ENCODE assay signal across 7 cellular contexts in genomic region chr17:81537343-81537855, GRCh38. TPM values are rescaled to one million over a fixed set of nuclear protein-coding genes. Genes with fewer than 3 reads are reported as not detected.
DNase-seq lines count a peak whose midpoint lies in the region; ATAC-seq and TF ChIP-seq lines count a peak whose summit lies in the region.

No MANE protein-coding gene starts in this region.

- no peak overlapping the region for H3K4me2 ChIP-seq in MM.1S (ENCODE audit: low read depth, low read length)

- no peak overlapping the region for H3K4me3 ChIP-seq in MM.1S (ENCODE audit: low read length)
- H3K4me3 ChIP-seq in cardiac muscle cell, result no peak overlapping the region

- TF ChIP-seq CTCF in MM.1S (IDR thresholded peaks at IDR 0.05; ENCODE audit: low read length) (peak; percentile 46), cardiac muscle cell (IDR thresholded peaks at IDR 0.05; ENCODE audit: low read depth, low read length) (peak; percentile 48)

- peaks cover 2% of the 10 kb centered on the region for H3K4me1 Mint-ChIP-seq in activated T-cell treated with anti-CD3 and anti-CD28 coated beads, Interleukin-2, amount 50 U/mL, for 24 hours (ENCODE audit: low read depth)
- H3K4me1 Mint-ChIP-seq in stimulated activated naive B cell treated with anti-CD40 and anti-IgM and Interleukin-4, amounts not matched to agents 10 μg/mL and 1 μg/mL and 100 μg/mL, for 72 hours, result peaks cover 10 to 21% of the 10 kb centered on the region in 2 donors

- H3K9me3 Mint-ChIP-seq in activated T-cell treated with anti-CD3 and anti-CD28 coated beads, Interleukin-2, amount 50 U/mL, for 24 hours, result no peaks in the 10 kb centered on the region
- no peaks in the 10 kb centered on the region for H3K9me3 Mint-ChIP-seq in stimulated activated naive B cell treated with anti-CD40 and anti-IgM and Interleukin-4, amounts not matched to agents 10 μg/mL and 1 μg/mL and 100 μg/mL, for 72 hours

- ATAC-seq in stimulated activated naive B cell treated with anti-CD40 and anti-IgM and Interleukin-4, amounts not matched to agents 10 μg/mL and 1 μg/mL and 100 μg/mL, for 72 hours (replicated peaks), result peak; percentile 60 to 68

- H3K9ac ChIP-seq in ES-I3 (ENCODE audit: low read depth, low read length) (peak overlapping the region; percentile 23; the same call in 1 of the 2 replicates), MM.1S (ENCODE audit: low read length) (no peak overlapping the region)

- H3K36me3 ChIP-seq in ES-I3 (ENCODE audit: insufficient read depth, low read length) (no peaks in the 10 kb centered on the region; the same call in 1 of the 2 replicates), MM.1S (replicated peaks; ENCODE audit: insufficient read depth, low read length) (no peaks in the 10 kb centered on the region), cardiac muscle cell (peaks cover 4% of the 10 kb centered on the region)

- peaks cover 26% of the 10 kb centered on the region for H3K27me3 Mint-ChIP-seq in activated T-cell treated with anti-CD3 and anti-CD28 coated beads, Interleukin-2, amount 50 U/mL, for 24 hours
- H3K27me3 Mint-ChIP-seq in stimulated activated naive B cell treated with anti-CD40 and anti-IgM and Interleukin-4, amounts not matched to agents 10 μg/mL and 1 μg/mL and 100 μg/mL, for 72 hours, result peaks cover 20% of the 10 kb centered on the region in 2 donors

- H3K27ac ChIP-seq in MM.1S (ENCODE audit: low read length) (no peak overlapping the region), cardiac muscle cell (no peak overlapping the region)

- H3K9me3 ChIP-seq in ES-I3 (ENCODE audit: control insufficient read depth, insufficient read depth, low read length), result no peaks in the 10 kb centered on the region
- H3K9me3 ChIP-seq in MM.1S (replicated peaks; ENCODE audit: insufficient read depth, low read length), result no peaks in the 10 kb centered on the region
- H3K9me3 ChIP-seq in cardiac muscle cell (ENCODE audit: low read depth), result no peaks in the 10 kb centered on the region

- H2AFZ ChIP-seq in MM.1S (ENCODE audit: low read length), result no peak overlapping the region

- H4K20me1 ChIP-seq in MM.1S (ENCODE audit: insufficient read depth, low read length), result no peaks in the 10 kb centered on the region

- H3F3A ChIP-seq in MM.1S (ENCODE audit: insufficient read depth, low read length), result no peaks in the 10 kb centered on the region

- H3K36me3 Mint-ChIP-seq in activated T-cell treated with anti-CD3 and anti-CD28 coated beads, Interleukin-2, amount 50 U/mL, for 24 hours (ENCODE audit: low read depth), result peaks cover 33% of the 10 kb centered on the region
- H3K36me3 Mint-ChIP-seq in stimulated activated naive B cell treated with anti-CD40 and anti-IgM and Interleukin-4, amounts not matched to agents 10 μg/mL and 1 μg/mL and 100 μg/mL, for 72 hours, result peaks cover 31 to 39% of the 10 kb centered on the region in 2 donors

- H3K4me3 Mint-ChIP-seq in activated T-cell treated with anti-CD3 and anti-CD28 coated beads, Interleukin-2, amount 50 U/mL, for 24 hours, result no peak overlapping the region
- peak overlapping the region in 1 of 2 donors; percentile 32 for H3K4me3 Mint-ChIP-seq in stimulated activated naive B cell treated with anti-CD40 and anti-IgM and Interleukin-4, amounts not matched to agents 10 μg/mL and 1 μg/mL and 100 μg/mL, for 72 hours

- DNase-seq in MM.1S (no peak), cardiac muscle cell (ENCODE audit: low read depth in 1 of 2, low spot score in 1 of 2) (peak; percentile 21 to 66), H4 (ENCODE audit: low spot score) (no peak), pons (ENCODE audit: low spot score) (no peak)
- DNase-seq in activated T-cell treated with anti-CD3 and anti-CD28 coated beads, Interleukin-2, amount 50 U/mL, for 24 hours, result peak; percentile 55
- no peak for DNase-seq in stimulated activated naive B cell treated with anti-CD40 and anti-IgM and Interleukin-4, amounts not matched to agents 10 μg/mL and 1 μg/mL and 100 μg/mL, for 72 hours

- no peaks in the 10 kb centered on the region for H3K79me2 ChIP-seq in MM.1S (ENCODE audit: low read length)

- H3K27me3 ChIP-seq in MM.1S (replicated peaks; ENCODE audit: insufficient read depth, low read length) (no peaks in the 10 kb centered on the region), cardiac muscle cell (peaks cover 15% of the 10 kb centered on the region)

- no peaks in the 10 kb centered on the region for H3K9me2 ChIP-seq in MM.1S (replicated peaks; ENCODE audit: insufficient read depth, low read length)

- no peaks in the 10 kb centered on the region; the same call in 1 of the 2 replicates for H3K4me1 ChIP-seq in ES-I3 (ENCODE audit: insufficient read depth, low read length)
- H3K4me1 ChIP-seq in MM.1S (ENCODE audit: low read length), result 0 out of 2 replicates have a peak, but pooled peaks cover 6% of the 10 kb centered on the region
- peaks cover 3% of the 10 kb centered on the region for H3K4me1 ChIP-seq in cardiac muscle cell (ENCODE audit: low read depth)

- H3K27ac Mint-ChIP-seq in activated T-cell treated with anti-CD3 and anti-CD28 coated beads, Interleukin-2, amount 50 U/mL, for 24 hours, result no peak overlapping the region
- H3K27ac Mint-ChIP-seq in stimulated activated naive B cell treated with anti-CD40 and anti-IgM and Interleukin-4, amounts not matched to agents 10 μg/mL and 1 μg/mL and 100 μg/mL, for 72 hours, result peak overlapping the region; percentile 75

RNA-seq across cellular contexts. Expression of gene FSCN2, which starts 9.2 kb away (rescaled TPM):
- total RNA-seq in cardiac muscle cell, result 9.0 and 11.3 TPM in 2 replicates
- 1.5 and 2.4 TPM in 2 replicates for polyA plus RNA-seq in cardiac muscle cell
- total RNA-seq in H4 (2014; rRNA removed; shearing (Covaris generic)), result 0.27 TPM in 1 of 2 replicates, not detected in the other

RNA-seq across cellular contexts. Expression of gene FAAP100, which starts 14.8 kb away (rescaled TPM):
- 57.0 and 65.6 TPM in 2 replicates for total RNA-seq in cardiac muscle cell
- 51.2 and 56.9 TPM in 2 replicates for polyA plus RNA-seq in cardiac muscle cell
- 6.6 and 7.4 TPM in 2 replicates for total RNA-seq in H4 (2014; rRNA removed; shearing (Covaris generic))

RNA-seq across cellular contexts. Expression of gene ACTG1, which starts 24.8 kb away (rescaled TPM):
- total RNA-seq in cardiac muscle cell, result 2,244 and 2,883 TPM in 2 replicates
- polyA plus RNA-seq in cardiac muscle cell, result 1,007 and 1,036 TPM in 2 replicates
- 1,105 and 1,576 TPM in 2 replicates for total RNA-seq in H4 (2014; rRNA removed; shearing (Covaris generic))

Comparison
In these comparisons a context has a peak if more than half of its experiments do, and no peak if none do; other contexts are left out.
1. DNase-seq: peak in activated T-cell treated with anti-CD3 and anti-CD28 coated beads, Interleukin-2, amount 50 U/mL, for 24 hours (single experiment) and cardiac muscle cell (2 of 2); none in MM.1S (single experiment), stimulated activated naive B cell treated with anti-CD40 and anti-IgM and Interleukin-4, amounts not matched to agents 10 μg/mL and 1 μg/mL and 100 μg/mL, for 72 hours (single experiment), H4 (single experiment) and pons (single experiment).